In the genomic region with DNA sequence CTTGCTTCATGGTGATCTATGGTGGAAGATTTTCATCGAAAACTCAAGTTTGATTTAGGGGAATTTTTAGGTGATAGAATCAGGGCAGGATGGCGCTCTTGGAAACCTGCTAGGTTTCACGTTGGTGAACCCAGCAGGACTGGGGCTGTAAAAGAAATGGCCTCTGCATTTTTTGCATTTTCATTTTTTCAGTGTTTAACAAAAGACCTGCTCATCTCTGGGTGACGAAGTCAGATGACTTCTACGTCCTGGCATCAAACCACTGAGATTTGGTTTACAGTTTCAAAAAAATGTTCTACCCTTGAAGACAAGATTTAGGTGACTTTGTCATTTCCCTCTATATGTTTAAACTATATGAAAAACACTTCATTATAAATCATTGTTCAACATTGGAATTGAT, we compare ENCODE assay signal across 10 cellular contexts. TPM values are rescaled to one million over a fixed set of nuclear protein-coding genes. Genes with fewer than 3 reads are reported as not detected.
DNase-seq lines count a peak whose midpoint lies in the region; ATAC-seq, FAIRE-seq and TF ChIP-seq lines count a peak whose summit lies in the region.
"Had no signal": no experiment of that assay in that cellular context is flagged by ENCODE, and none has a peak within 500 bp of the region (broad histone marks: within the 10 kb centered on the region; RNA-seq: fewer than 3 reads in every experiment).

No MANE protein-coding gene starts in this region.

- no peak overlapping the region for H4K91ac ChIP-seq in mesenchymal stem cell (ENCODE audit: low read length)

- BruUV-seq in MCF 10A (replicated peaks; lab: Mats Ljungman, UMichigan): TSS peak; percentile 24

- H2AFZ ChIP-seq in mesenchymal stem cell (ENCODE audit: low read depth, low read length): no peak overlapping the region

- H3K27ac Mint-ChIP-seq in MCF 10A (ENCODE audit: low read depth, unreplicated experiment) (no peak overlapping the region), type B pancreatic cell (peak overlapping the region; percentile 29)
- H3K27ac Mint-ChIP-seq in activated T-helper 17 cell treated with anti-CD3 and anti-CD28 coated beads, Interleukin-2, amount 50 U/mL, for 72 hours: peak overlapping the region; percentile 99

- H3K4me3 Mint-ChIP-seq in MCF 10A (ENCODE audit: unreplicated experiment) (peak overlapping the region; percentile 29), type B pancreatic cell (peak overlapping the region; percentile 98)
- H3K4me3 Mint-ChIP-seq in activated T-helper 17 cell treated with anti-CD3 and anti-CD28 coated beads, Interleukin-2, amount 50 U/mL, for 72 hours: peak overlapping the region; percentile 86

- H3K4me1 Mint-ChIP-seq in MCF 10A (ENCODE audit: insufficient read depth, unreplicated experiment) (peaks cover 57% of the 10 kb centered on the region), type B pancreatic cell (ENCODE audit: unreplicated experiment) (peaks cover 56% of the 10 kb centered on the region)
- peaks cover 44% of the 10 kb centered on the region for H3K4me1 Mint-ChIP-seq in activated T-helper 17 cell treated with anti-CD3 and anti-CD28 coated beads, Interleukin-2, amount 50 U/mL, for 72 hours

- no peak overlapping the region for H3K4me3 ChIP-seq in breast epithelium
- peak overlapping the region in 1 of 2 experiments; percentile 97 for H3K4me3 ChIP-seq in mesenchymal stem cell (ENCODE audit: insufficient read depth in 1 of 2, low read depth in 1 of 2, low read length in 2 of 2)
- H3K4me3 ChIP-seq in pancreas: no peak overlapping the region

- intact Hi-C loops in MCF 10A (cut with micrococcal nuclease) (no loop called here), breast epithelium (cut with DNase I; ENCODE audit: low total_unique reads) (no loop called here), pancreas (cut with DNase I) (no loop called here)

- no peaks in the 10 kb centered on the region for H3K79me1 ChIP-seq in mesenchymal stem cell (replicated peaks; ENCODE audit: low read length, poor library complexity, severe bottlenecking)

- H3K14ac ChIP-seq in mesenchymal stem cell (ENCODE audit: low read length in 2 of 2): no peak overlapping the region

- no peak overlapping the region for H3K23ac ChIP-seq in mesenchymal stem cell (ENCODE audit: low read length in 2 of 2)

- TF ChIP-seq POLR2A in breast epithelium (IDR thresholded peaks at IDR 0.05): no peak

- H3K36me3 Mint-ChIP-seq in MCF 10A (ENCODE audit: insufficient read depth, unreplicated experiment) (peaks cover 22% of the 10 kb centered on the region), type B pancreatic cell (peaks cover 12% of the 10 kb centered on the region)
- H3K36me3 Mint-ChIP-seq in activated T-helper 17 cell treated with anti-CD3 and anti-CD28 coated beads, Interleukin-2, amount 50 U/mL, for 72 hours (ENCODE audit: low read depth): peaks cover 61% of the 10 kb centered on the region

- no peaks in the 10 kb centered on the region for H3K27me3 ChIP-seq in breast epithelium
- H3K27me3 ChIP-seq in mesenchymal stem cell (ENCODE audit: control insufficient read depth in 1 of 2, insufficient read depth in 1 of 2, low read length in 2 of 2): no peaks in the 10 kb centered on the region
- H3K27me3 ChIP-seq in pancreas: no peaks in the 10 kb centered on the region
- H3K27me3 ChIP-seq: BE2C had no signal

- 85% methylated on average over 5 of the region's 5 CpGs for WGBS in mesenchymal stem cell
- 82 to 84% methylated on average over 5 of the region's 5 CpGs for WGBS in pancreas, 2 donors

- H3K9me3 Mint-ChIP-seq in MCF 10A (ENCODE audit: unreplicated experiment): no peaks in the 10 kb centered on the region
- H3K9me3 Mint-ChIP-seq in activated T-helper 17 cell treated with anti-CD3 and anti-CD28 coated beads, Interleukin-2, amount 50 U/mL, for 72 hours: no peaks in the 10 kb centered on the region
- no peaks in the 10 kb centered on the region for H3K9me3 Mint-ChIP-seq in type B pancreatic cell

- H3K18ac ChIP-seq in mesenchymal stem cell (ENCODE audit: low read depth in 1 of 2, low read length in 2 of 2): no peak overlapping the region

- ATAC-seq in activated T-helper 17 cell treated with anti-CD3 and anti-CD28 coated beads, Interleukin-2, amount 50 U/mL, for 72 hours (replicated peaks): no peak
- ATAC-seq in GM19395 (IDR thresholded peaks at IDR 0.05; ENCODE audit: unreplicated experiment) (no peak), pancreas (no peak)

- H3K36me3 ChIP-seq in breast epithelium (no peaks in the 10 kb centered on the region), mesenchymal stem cell (ENCODE audit: control insufficient read depth in 1 of 2, insufficient read depth in 2 of 2, low read depth in 1 of 2, low read length in 2 of 2) (peaks cover 5 to 18% of the 10 kb centered on the region in 2 experiments), pancreas (no peaks in the 10 kb centered on the region)
- H3K36me3 ChIP-seq: BE2C had no signal

- no peak for FAIRE-seq in pancreas (lab: Jason Lieb, UNC)

- no peak overlapping the region for H3K4me2 ChIP-seq in mesenchymal stem cell (ENCODE audit: low read length, poor library complexity, severe bottlenecking)

- no peak for TF ChIP-seq CTCF in MCF 10A (IDR thresholded peaks at IDR 0.05; ENCODE audit: unreplicated experiment)
- TF ChIP-seq CTCF in breast epithelium (IDR thresholded peaks at IDR 0.05): no peak
- TF ChIP-seq CTCF in type B pancreatic cell (conservative IDR thresholded peaks at IDR 0.05): no peak
- no peak for TF ChIP-seq CTCF in pancreas (IDR thresholded peaks at IDR 0.05)

- H3K4me1 ChIP-seq in breast epithelium (peaks cover 3 to 37% of the 10 kb centered on the region in 2 donors), mesenchymal stem cell (ENCODE audit: control insufficient read depth, insufficient read depth, low read depth, low read length) (peaks cover 37% of the 10 kb centered on the region), pancreas (peaks cover 6 to 33% (median 16%) of the 10 kb centered on the region in 3 donors)
- H3K4me1 ChIP-seq: BE2C had no signal

- no peak overlapping the region for H2BK5ac ChIP-seq in mesenchymal stem cell (ENCODE audit: low read depth, low read length, poor library complexity, severe bottlenecking)

- no peak overlapping the region for H2BK12ac ChIP-seq in mesenchymal stem cell (ENCODE audit: low read length in 2 of 2)

- POLR2A ChIA-PET in MCF 10A (lab: Yijun Ruan, JAX): interaction anchor here (3.9 kb wide), 1 partner anchor 21 kb away, joined by 35 read pairs; the partner anchor contains the start of gene SOCS3

- peak overlapping the region in 1 of 2 donors; percentile 30 for H3K27ac ChIP-seq in breast epithelium
- H3K27ac ChIP-seq in mesenchymal stem cell (ENCODE audit: low read length, poor library complexity, severe bottlenecking): peak overlapping the region; percentile 2
- peak overlapping the region in 1 of 4 donors; percentile 34 for H3K27ac ChIP-seq in pancreas

- no peak overlapping the region for H2BK120ac ChIP-seq in mesenchymal stem cell (ENCODE audit: low read depth, low read length)

- no peak overlapping the region for H4K8ac ChIP-seq in mesenchymal stem cell (ENCODE audit: low read length)

- no peak for DNase-seq in MCF 10A (ENCODE audit: unreplicated experiment)
- DNase-seq in breast epithelium (ENCODE audit: low spot score in 2 of 2): no peak
- DNase-seq in mesenchymal stem cell: no peak
- DNase-seq in type B pancreatic cell (ENCODE audit: extremely low spot score, unreplicated experiment): no peak
- DNase-seq in NCI-H510A treated with DMSO at 0.1 percent for 48 hours (lab: John Stamatoyannopoulos, UW): no peak
- no peak for DNase-seq in pancreas
- DNase-seq: BE2C, NCI-H1436 treated with DMSO at 0.1 percent for 48 hours had no signal

- no peak overlapping the region for H2BK15ac ChIP-seq in mesenchymal stem cell (ENCODE audit: low read depth, poor library complexity, severe bottlenecking)

- H3K9me3 ChIP-seq in breast epithelium: no peaks in the 10 kb centered on the region
- no peaks in the 10 kb centered on the region for H3K9me3 ChIP-seq in mesenchymal stem cell (ENCODE audit: control insufficient read depth, low read length)
- no peaks in the 10 kb centered on the region for H3K9me3 ChIP-seq in pancreas
- H3K9me3 ChIP-seq: BE2C had no signal

- no peak overlapping the region for H3K4ac ChIP-seq in mesenchymal stem cell (ENCODE audit: low read depth in 1 of 2, low read length in 2 of 2)

- H3K27me3 Mint-ChIP-seq in MCF 10A (ENCODE audit: insufficient read depth, unreplicated experiment) (no peaks in the 10 kb centered on the region), type B pancreatic cell (no peaks in the 10 kb centered on the region)
- H3K27me3 Mint-ChIP-seq in activated T-helper 17 cell treated with anti-CD3 and anti-CD28 coated beads, Interleukin-2, amount 50 U/mL, for 72 hours: no peaks in the 10 kb centered on the region

- peak overlapping the region; percentile 14 for H2AK5ac ChIP-seq in mesenchymal stem cell (ENCODE audit: low read length, severe bottlenecking)

- peak overlapping the region; percentile 99 for H3K9ac ChIP-seq in mesenchymal stem cell (ENCODE audit: low read length)

- CTCF ChIA-PET in MCF 10A (lab: Yijun Ruan, JAX): no interaction called here

RNA-seq across cellular contexts. Expression of gene PGS1, which starts 1.9 kb away (rescaled TPM):
- total RNA-seq in MCF 10A (2022) (25.7 and 31.8 TPM in 2 replicates), breast epithelium (10 to 100 TPM; 33.9 to 58.7 (median 50.2) TPM), type B pancreatic cell (ENCODE audit: low replicate concordance) (44.7 and 54.8 TPM in 2 replicates), pancreas (10 to 100 TPM; 11.2 to 21.9 (median 13.4) TPM)
- total RNA-seq in activated T-helper 17 cell treated with anti-CD3 and anti-CD28 coated beads, Interleukin-2, amount 50 U/mL, for 72 hours: 100 to 1,000 TPM in 1 of 2 donors, 10 to 100 TPM in 1; 76.1 to 101 TPM
- 21.8 TPM for polyA plus RNA-seq in mesenchymal stem cell (2013, experiment 1 of 2)
- 22.1 TPM for polyA plus RNA-seq in mesenchymal stem cell (2013, experiment 2 of 2)
- 10 to 100 TPM; 17.2 to 22.7 TPM for polyA plus RNA-seq in pancreas

RNA-seq across cellular contexts. Expression of gene SOCS3, which starts 20.5 kb away (rescaled TPM):
- total RNA-seq in MCF 10A (2022) (2.5 and 4.8 TPM in 2 replicates), breast epithelium (100 to 1,000 TPM in 1 of 3 donors, 10 to 100 TPM in 2; 58.1 to 190 (median 76.4) TPM), type B pancreatic cell (ENCODE audit: low replicate concordance) (16.9 and 21.1 TPM in 2 replicates), pancreas (10 to 100 TPM in 4 of 6 donors, 1 to 10 TPM in 2; 5.7 to 32.6 (median 18.0) TPM)
- total RNA-seq in activated T-helper 17 cell treated with anti-CD3 and anti-CD28 coated beads, Interleukin-2, amount 50 U/mL, for 72 hours: 100 to 1,000 TPM; 129 to 175 TPM
- 64.5 TPM for polyA plus RNA-seq in mesenchymal stem cell (2013, experiment 1 of 2)
- polyA plus RNA-seq in mesenchymal stem cell (2013, experiment 2 of 2): 62.3 TPM
- polyA plus RNA-seq in pancreas: 10 to 100 TPM; 28.5 to 53.3 TPM

Comparison
In these comparisons a context has a peak if more than half of its experiments do, and no peak if none do; other contexts are left out.
1. H3K4me3 Mint-ChIP-seq: peak in every context shown above with its lines; median percentile 98 in type B pancreatic cell; 86 in activated T-helper 17 cell treated with anti-CD3 and anti-CD28 coated beads, Interleukin-2, amount 50 U/mL, for 72 hours; 29 in MCF 10A.